9 cellular contexts compared by ENCODE assay signal in genomic region chr19:42693760-42694350, GRCh38. TPM values are rescaled to one million over a fixed set of nuclear protein-coding genes. Genes with fewer than 3 reads are reported as not detected.
DNase-seq lines count a peak whose midpoint lies in the region; ATAC-seq and TF ChIP-seq lines count a peak whose summit lies in the region.
"Had no signal": no experiment of that assay in that cellular context is flagged by ENCODE, and none has a peak within 500 bp of the region (broad histone marks: within the 10 kb centered on the region; RNA-seq: fewer than 3 reads in every experiment).

No MANE protein-coding gene starts in this region.

- H3K4me1 Mint-ChIP-seq in GM23338 (no peaks in the 10 kb centered on the region), natural killer cell (no peaks in the 10 kb centered on the region)

- POLR2A ChIA-PET in Panc1 (lab: Charles Lee): no interaction called here

- H3K36me3 ChIP-seq in GM23338 (ENCODE audit: insufficient read depth) (no peaks in the 10 kb centered on the region), Panc1 (ENCODE audit: control insufficient read depth, insufficient read depth, low read length) (no peaks in the 10 kb centered on the region)

- H3K27ac Mint-ChIP-seq in GM23338: no peak overlapping the region
- no peak overlapping the region for H3K27ac Mint-ChIP-seq in natural killer cell

- H2AFZ ChIP-seq in GM23338: no peak overlapping the region

- H3K27ac ChIP-seq in GM23338 (ENCODE audit: low read depth) (no peak overlapping the region), Panc1 (ENCODE audit: low read length) (no peak overlapping the region)

- no TSS peak for BruUV-seq in Panc1 (replicated peaks; lab: Mats Ljungman, UMichigan)

- H3K4me3 ChIP-seq in GM23338 (no peak overlapping the region), Panc1 (ENCODE audit: low read depth in 2 of 2, low read length in 2 of 2) (no peak overlapping the region), fibroblast of the aortic adventitia (ENCODE audit: low read depth, low read length) (no peak overlapping the region)

- intact Hi-C loops in Panc1 (cut with micrococcal nuclease; ENCODE audit: unreplicated experiment): loop anchor here (10.0 kb wide), 1 partner anchor 81 kb away; no protein-coding TSS in a partner anchor
- intact Hi-C loops in natural killer cell (cut with micrococcal nuclease): no loop called here

- in situ Hi-C loops in Panc1 (cut with HindIII; ENCODE audit: low pct_unique_long_range_greater_than_20kb, low sequenced_read_pairs): no loop called here

- H3F3A ChIP-seq in GM23338 (replicated peaks; ENCODE audit: low read depth): no peaks in the 10 kb centered on the region

- no peak overlapping the region for H3K4me2 ChIP-seq in GM23338

- H3K27me3 Mint-ChIP-seq in GM23338 (ENCODE audit: insufficient read depth, low read depth, poor library complexity): peaks cover 3% of the 10 kb centered on the region
- H3K27me3 Mint-ChIP-seq in natural killer cell (ENCODE audit: low read depth in 2 of 2): peaks cover 24 to 67% of the 10 kb centered on the region in 2 donors

- DNase-seq in Ammon's horn (ENCODE audit: low spot score) (peak; percentile 1), GM23338 (ENCODE audit: low spot score) (peak; percentile 86), Panc1 (ENCODE audit: low read depth, low spot score) (no peak), fibroblast of the aortic adventitia (ENCODE audit: low read depth) (peak; percentile 53), middle frontal gyrus (ENCODE audit: extremely low spot score, low spot score) (no peak), natural killer cell (no peak)
- DNase-seq in activated CD4-positive, CD25-positive, alpha-beta regulatory T cell treated with anti-CD3 and anti-CD28 coated beads, Interleukin-2, amount 50 U/mL, for 72 hours: no peak

- H3K9me2 ChIP-seq in GM23338 (ENCODE audit: insufficient read depth): no peaks in the 10 kb centered on the region

- H3K4me1 ChIP-seq in GM23338 (ENCODE audit: insufficient read depth): no peaks in the 10 kb centered on the region
- H3K4me1 ChIP-seq in Panc1 (ENCODE audit: control insufficient read depth, insufficient read depth, low read length): no peaks in the 10 kb centered on the region

- H3K36me3 Mint-ChIP-seq in GM23338 (ENCODE audit: low read depth) (peaks cover 7% of the 10 kb centered on the region; the same call in 1 of the 3 replicates), natural killer cell (no peaks in the 10 kb centered on the region)

- H3K4me3 Mint-ChIP-seq in GM23338 (no peak overlapping the region), natural killer cell (no peak overlapping the region)

- no peaks in the 10 kb centered on the region for H3K27me3 ChIP-seq in GM23338 (ENCODE audit: insufficient read depth)
- H3K27me3 ChIP-seq in Panc1 (ENCODE audit: control insufficient read depth, insufficient read depth, low read length): peaks cover 5% of the 10 kb centered on the region

- no peaks in the 10 kb centered on the region for H4K20me1 ChIP-seq in GM23338 (replicated peaks; ENCODE audit: insufficient read depth)

- H3K79me2 ChIP-seq in GM23338 (replicated peaks; ENCODE audit: insufficient read depth): no peaks in the 10 kb centered on the region

- TF ChIP-seq CTCF in GM23338 (conservative IDR thresholded peaks at IDR 0.05; ENCODE audit: low read depth in 2 of 2) (peak; percentile 88 to 90), Panc1 (IDR thresholded peaks at IDR 0.05) (peak; percentile 77), fibroblast of the aortic adventitia (IDR thresholded peaks at IDR 0.05; ENCODE audit: insufficient read depth, low read length) (peak; percentile 84), natural killer cell (IDR thresholded peaks at IDR 0.05) (no peak)

- no peaks in the 10 kb centered on the region for H3K9me3 ChIP-seq in Panc1 (ENCODE audit: control insufficient read depth, insufficient read depth, low read depth, low read length)

- ATAC-seq in GM23338 (peak; percentile 97), Panc1 (peak; percentile 87), GM21576 (IDR thresholded peaks at IDR 0.05; ENCODE audit: unreplicated experiment) (no peak), natural killer cell (no peak)

- H3K9me3 Mint-ChIP-seq in GM23338: peaks cover 85% of the 10 kb centered on the region
- H3K9me3 Mint-ChIP-seq in natural killer cell: no peaks in the 10 kb centered on the region

- CTCF ChIA-PET in Panc1 (lab: Charles Lee): interaction anchor here (0.6 to 1.1 kb wide), 4 partner anchors 10 to 83 kb away, joined by 3 to 7 read pairs (median 4); no protein-coding TSS in a partner anchor

TF ChIP-seq in GM23338, 12 proteins besides CTCF, POLR2A, EP300 and RAD21 (continues in another document):
- TF ChIP-seq CREB1 (CRISPR knock-in tag; IDR thresholded peaks at IDR 0.05; ENCODE audit: low read depth) (no peak), NANOG (IDR thresholded peaks at IDR 0.05; ENCODE audit: borderline replicate concordance) (no peak), POLR2AphosphoS5 (IDR thresholded peaks at IDR 0.05; ENCODE audit: low read depth) (no peak), JUNB (IDR thresholded peaks at IDR 0.05; ENCODE audit: unreplicated experiment) (no peak), ZNF114 (CRISPR knock-in tag; IDR thresholded peaks at IDR 0.05) (no peak), EZH2phosphoT487 (IDR thresholded peaks at IDR 0.05; ENCODE audit: unreplicated experiment) (no peak), STAT1 (IDR thresholded peaks at IDR 0.05; ENCODE audit: unreplicated experiment) (no peak)
- TF ChIP-seq, protein P1, sequence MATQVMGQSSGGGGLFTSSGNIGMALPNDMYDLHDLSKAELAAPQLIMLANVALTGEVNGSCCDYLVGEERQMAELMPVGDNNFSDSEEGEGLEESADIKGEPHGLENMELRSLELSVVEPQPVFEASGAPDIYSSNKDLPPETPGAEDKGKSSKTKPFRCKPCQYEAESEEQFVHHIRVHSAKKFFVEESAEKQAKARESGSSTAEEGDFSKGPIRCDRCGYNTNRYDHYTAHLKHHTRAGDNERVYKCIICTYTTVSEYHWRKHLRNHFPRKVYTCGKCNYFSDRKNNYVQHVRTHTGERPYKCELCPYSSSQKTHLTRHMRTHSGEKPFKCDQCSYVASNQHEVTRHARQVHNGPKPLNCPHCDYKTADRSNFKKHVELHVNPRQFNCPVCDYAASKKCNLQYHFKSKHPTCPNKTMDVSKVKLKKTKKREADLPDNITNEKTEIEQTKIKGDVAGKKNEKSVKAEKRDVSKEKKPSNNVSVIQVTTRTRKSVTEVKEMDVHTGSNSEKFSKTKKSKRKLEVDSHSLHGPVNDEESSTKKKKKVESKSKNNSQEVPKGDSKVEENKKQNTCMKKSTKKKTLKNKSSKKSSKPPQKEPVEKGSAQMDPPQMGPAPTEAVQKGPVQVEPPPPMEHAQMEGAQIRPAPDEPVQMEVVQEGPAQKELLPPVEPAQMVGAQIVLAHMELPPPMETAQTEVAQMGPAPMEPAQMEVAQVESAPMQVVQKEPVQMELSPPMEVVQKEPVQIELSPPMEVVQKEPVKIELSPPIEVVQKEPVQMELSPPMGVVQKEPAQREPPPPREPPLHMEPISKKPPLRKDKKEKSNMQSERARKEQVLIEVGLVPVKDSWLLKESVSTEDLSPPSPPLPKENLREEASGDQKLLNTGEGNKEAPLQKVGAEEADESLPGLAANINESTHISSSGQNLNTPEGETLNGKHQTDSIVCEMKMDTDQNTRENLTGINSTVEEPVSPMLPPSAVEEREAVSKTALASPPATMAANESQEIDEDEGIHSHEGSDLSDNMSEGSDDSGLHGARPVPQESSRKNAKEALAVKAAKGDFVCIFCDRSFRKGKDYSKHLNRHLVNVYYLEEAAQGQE (IDR thresholded peaks at IDR 0.05; ENCODE audit: unreplicated experiment): no peak

RNA-seq across cellular contexts. Expression of gene PSG3, which starts 46.4 kb away (rescaled TPM):
- not detected in 2 replicates for total RNA-seq in GM23338 (2014; rRNA removed; shearing (Covaris generic))
- not detected in 2 replicates for polyA plus RNA-seq in GM23338 (2016; fragmentation: Nextera tagmentation; extraction: Ambion mirVana)
- total RNA-seq in Panc1 (2021; ENCODE audit: unreplicated experiment) (not detected), fibroblast of the aortic adventitia (ENCODE audit: low replicate concordance) (not detected in 2 replicates), natural killer cell (not detected)
- not detected for polyA plus RNA-seq in Panc1 (2012; ENCODE audit: insufficient read length)
- total RNA-seq: temporal lobe had no signal

Comparison
In these comparisons a context has a peak if more than half of its experiments do, and no peak if none do; other contexts are left out.
1. DNase-seq: peak in Ammon's horn (single experiment), GM23338 (single experiment) and fibroblast of the aortic adventitia (single experiment); none in Panc1 (single experiment), middle frontal gyrus (single experiment), activated CD4-positive, CD25-positive, alpha-beta regulatory T cell treated with anti-CD3 and anti-CD28 coated beads, Interleukin-2, amount 50 U/mL, for 72 hours (single experiment) and natural killer cell (single experiment).
2. ATAC-seq: peak in GM23338 (single experiment) and Panc1 (single experiment); none in GM21576 (single experiment) and natural killer cell (0 of 3).